Comparison of ENCODE assay signal across 26 cellular contexts in the genomic region with DNA sequence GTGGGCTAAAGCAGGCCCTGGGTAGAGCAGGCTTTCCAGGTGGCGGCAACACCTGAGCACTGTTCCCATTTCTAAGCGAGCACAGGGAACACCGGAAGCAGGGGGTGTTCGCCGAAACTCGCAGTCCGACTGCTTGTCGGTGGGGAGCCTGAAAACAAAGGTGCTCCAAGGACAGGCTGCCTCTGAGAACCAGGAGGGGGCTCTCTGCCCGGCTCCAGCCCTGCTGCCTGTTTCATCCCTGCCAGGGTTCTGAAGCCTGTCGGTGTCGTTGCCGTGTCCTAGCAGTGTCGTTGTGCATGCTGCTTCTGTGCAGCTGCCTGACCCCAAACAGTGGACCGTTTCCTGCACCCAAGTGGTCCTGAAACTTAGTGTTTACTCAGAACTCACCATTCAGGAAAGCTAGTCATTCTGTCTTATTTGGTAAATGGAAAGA. TPM values are rescaled to one million over a fixed set of nuclear protein-coding genes. Genes with fewer than 3 reads are reported as not detected.
DNase-seq lines count a peak whose midpoint lies in the region; ATAC-seq and TF ChIP-seq lines count a peak whose summit lies in the region.
"Had no signal": no experiment of that assay in that cellular context is flagged by ENCODE, and none has a peak within 500 bp of the region (broad histone marks: within the 10 kb centered on the region; RNA-seq: fewer than 3 reads in every experiment).

No MANE protein-coding gene starts in this region.

- ATAC-seq in stimulated activated effector memory CD8-positive, alpha-beta T cell treated with anti-CD3 and anti-CD28 coated beads, Interleukin-12 subunit alpha, Interleukin-12 subunit beta, amount 100 ng/mL, for 72 hours, result no peak
- ATAC-seq in natural killer cell treated with Interleukin-12 subunit alpha and Interleukin-12 subunit beta and Interleukin-15 and Interleukin-18, amount 100 ng/mL, for 72 hours, result no peak
- ATAC-seq: gastrocnemius medialis, natural killer cell, Right ventricle myocardium inferior had no signal

- CTCF ChIA-PET in activated CD4-positive, alpha-beta memory T cell treated with anti-CD3 and anti-CD28 coated beads for 36 hours (lab: Charles Lee), result no interaction called here
- CTCF ChIA-PET in activated CD4-positive, alpha-beta memory T cell treated with anti-CD3 and anti-CD28 coated beads, Interleukin-2, amount 10 ng/mL, durations not matched to agents 7 days and 5 days (lab: Charles Lee), result no interaction called here

- H3K27me3 ChIP-seq in HUES6 (ENCODE audit: control insufficient read depth, insufficient read depth, low read length), result no peaks in the 10 kb centered on the region
- H3K27me3 ChIP-seq in transverse colon, result no peaks in the 10 kb centered on the region
- H3K27me3 ChIP-seq: gastrocnemius medialis, hepatocyte, right atrium auricular region, spleen had no signal

- no peak for TF ChIP-seq POLR2A in transverse colon (IDR thresholded peaks at IDR 0.05)

- H3K9me3 ChIP-seq in HUES6 (ENCODE audit: control insufficient read depth, insufficient read depth, low read depth, low read length) (no peaks in the 10 kb centered on the region), transverse colon (no peaks in the 10 kb centered on the region)
- H3K9me3 ChIP-seq: gastrocnemius medialis, right atrium auricular region, spleen had no signal

- H3K36me3 ChIP-seq in HUES6 (ENCODE audit: control insufficient read depth, insufficient read depth, low read length), result peaks cover 87% of the 10 kb centered on the region
- H3K36me3 ChIP-seq in transverse colon, result peaks cover 0 to 79% (median 37%) of the 10 kb centered on the region in 4 donors

- H3K4me3 Mint-ChIP-seq in activated CD4-positive, alpha-beta memory T cell treated with anti-CD3 and anti-CD28 coated beads for 36 hours, result no peak overlapping the region
- H3K4me3 Mint-ChIP-seq in activated CD4-positive, alpha-beta memory T cell treated with anti-CD3 and anti-CD28 coated beads, Interleukin-2, amount 10 ng/mL, durations not matched to agents 7 days and 5 days, result no peak overlapping the region
- no peak overlapping the region for H3K4me3 Mint-ChIP-seq in stimulated activated effector memory CD8-positive, alpha-beta T cell treated with anti-CD3 and anti-CD28 coated beads, Interleukin-12 subunit alpha, Interleukin-12 subunit beta, amount 100 ng/mL, for 72 hours
- H3K4me3 Mint-ChIP-seq in nephron progenitor cell, result no peak overlapping the region
- no peak overlapping the region for H3K4me3 Mint-ChIP-seq in natural killer cell treated with Interleukin-12 subunit alpha and Interleukin-12 subunit beta and Interleukin-15 and Interleukin-18, amount 100 ng/mL, for 72 hours
- H3K4me3 Mint-ChIP-seq: dendritic cell treated with granulocyte-macrophage colony-stimulating factor and Interleukin-4, amounts not matched to agents 40 ng/mL and 50 ng/mL, for 4 days; natural killer cell had no signal

- POLR2A ChIA-PET in activated CD4-positive, alpha-beta memory T cell treated with anti-CD3 and anti-CD28 coated beads for 36 hours (lab: Charles Lee), result no interaction called here
- POLR2A ChIA-PET in activated CD4-positive, alpha-beta memory T cell treated with anti-CD3 and anti-CD28 coated beads, Interleukin-2, amount 10 ng/mL, durations not matched to agents 7 days and 5 days (lab: Charles Lee), result no interaction called here

- H3K36me3 Mint-ChIP-seq in activated CD4-positive, alpha-beta memory T cell treated with anti-CD3 and anti-CD28 coated beads for 36 hours, result peaks cover 60% of the 10 kb centered on the region
- H3K36me3 Mint-ChIP-seq in activated CD4-positive, alpha-beta memory T cell treated with anti-CD3 and anti-CD28 coated beads, Interleukin-2, amount 10 ng/mL, durations not matched to agents 7 days and 5 days (ENCODE audit: low read depth), result peaks cover 69% of the 10 kb centered on the region
- H3K36me3 Mint-ChIP-seq in stimulated activated effector memory CD8-positive, alpha-beta T cell treated with anti-CD3 and anti-CD28 coated beads, Interleukin-12 subunit alpha, Interleukin-12 subunit beta, amount 100 ng/mL, for 72 hours, result peaks cover 100% of the 10 kb centered on the region
- peaks cover 72% of the 10 kb centered on the region for H3K36me3 Mint-ChIP-seq in nephron progenitor cell (ENCODE audit: low read depth)
- H3K36me3 Mint-ChIP-seq in natural killer cell treated with Interleukin-12 subunit alpha and Interleukin-12 subunit beta and Interleukin-15 and Interleukin-18, amount 100 ng/mL, for 72 hours, result peaks cover 26% of the 10 kb centered on the region

- peak overlapping the region; percentile 35 for H3K27ac Mint-ChIP-seq in activated CD4-positive, alpha-beta memory T cell treated with anti-CD3 and anti-CD28 coated beads for 36 hours
- H3K27ac Mint-ChIP-seq in activated CD4-positive, alpha-beta memory T cell treated with anti-CD3 and anti-CD28 coated beads, Interleukin-2, amount 10 ng/mL, durations not matched to agents 7 days and 5 days, result no peak overlapping the region
- H3K27ac Mint-ChIP-seq in stimulated activated effector memory CD8-positive, alpha-beta T cell treated with anti-CD3 and anti-CD28 coated beads, Interleukin-12 subunit alpha, Interleukin-12 subunit beta, amount 100 ng/mL, for 72 hours, result peak overlapping the region; percentile 77
- H3K27ac Mint-ChIP-seq in nephron progenitor cell, result no peak overlapping the region
- H3K27ac Mint-ChIP-seq in natural killer cell treated with Interleukin-12 subunit alpha and Interleukin-12 subunit beta and Interleukin-15 and Interleukin-18, amount 100 ng/mL, for 72 hours, result no peak overlapping the region
- H3K27ac Mint-ChIP-seq: dendritic cell treated with granulocyte-macrophage colony-stimulating factor and Interleukin-4, amounts not matched to agents 40 ng/mL and 50 ng/mL, for 4 days; natural killer cell had no signal

- no peak overlapping the region for H3K4me3 ChIP-seq in HUES6 (ENCODE audit: low read depth, low read length)
- no peak overlapping the region for H3K4me3 ChIP-seq in transverse colon
- H3K4me3 ChIP-seq: gastrocnemius medialis, hepatocyte, PC-9, right atrium auricular region, spleen had no signal

- TF ChIP-seq CTCF in transverse colon (IDR thresholded peaks at IDR 0.05), result no peak
- TF ChIP-seq CTCF in nephron progenitor cell (IDR thresholded peaks at IDR 0.05), result no peak

- in situ Hi-C loops in transverse colon (cut with MboI; ENCODE audit: low pct_ligation_motif_present in 1 of 4, low pct_unique_long_range_greater_than_20kb in 1 of 4, low sequenced_read_pairs in 3 of 4), result loop anchor here in 1 of 4 donors (25.0 kb wide), 1 partner anchor 109 kb away; the partner anchor contains the start of gene CCDC85C

- H3K9ac ChIP-seq in HUES6 (ENCODE audit: low read length), result peak overlapping the region; percentile 16
- H3K9ac ChIP-seq: parathyroid adenoma had no signal

- no peaks in the 10 kb centered on the region for H3K9me3 Mint-ChIP-seq in activated CD4-positive, alpha-beta memory T cell treated with anti-CD3 and anti-CD28 coated beads for 36 hours
- H3K9me3 Mint-ChIP-seq in activated CD4-positive, alpha-beta memory T cell treated with anti-CD3 and anti-CD28 coated beads, Interleukin-2, amount 10 ng/mL, durations not matched to agents 7 days and 5 days, result no peaks in the 10 kb centered on the region
- H3K9me3 Mint-ChIP-seq in stimulated activated effector memory CD8-positive, alpha-beta T cell treated with anti-CD3 and anti-CD28 coated beads, Interleukin-12 subunit alpha, Interleukin-12 subunit beta, amount 100 ng/mL, for 72 hours, result no peaks in the 10 kb centered on the region
- H3K9me3 Mint-ChIP-seq in nephron progenitor cell, result no peaks in the 10 kb centered on the region
- no peaks in the 10 kb centered on the region for H3K9me3 Mint-ChIP-seq in natural killer cell treated with Interleukin-12 subunit alpha and Interleukin-12 subunit beta and Interleukin-15 and Interleukin-18, amount 100 ng/mL, for 72 hours
- H3K9me3 Mint-ChIP-seq: dendritic cell treated with granulocyte-macrophage colony-stimulating factor and Interleukin-4, amounts not matched to agents 40 ng/mL and 50 ng/mL, for 4 days; natural killer cell had no signal

- H3K27ac ChIP-seq in HUES6 (ENCODE audit: low read depth, low read length) (0 out of 2 replicates have a peak overlapping the region, but pooled peaks have one; percentile 43), transverse colon (no peak overlapping the region)
- H3K27ac ChIP-seq: gastrocnemius medialis, hepatocyte, parathyroid adenoma, PC-9, right atrium auricular region, spleen, VCaP had no signal

- no peaks in the 10 kb centered on the region for H3K27me3 Mint-ChIP-seq in activated CD4-positive, alpha-beta memory T cell treated with anti-CD3 and anti-CD28 coated beads for 36 hours
- no peaks in the 10 kb centered on the region for H3K27me3 Mint-ChIP-seq in activated CD4-positive, alpha-beta memory T cell treated with anti-CD3 and anti-CD28 coated beads, Interleukin-2, amount 10 ng/mL, durations not matched to agents 7 days and 5 days
- peaks cover 5% of the 10 kb centered on the region for H3K27me3 Mint-ChIP-seq in nephron progenitor cell (ENCODE audit: low read depth, poor library complexity)
- H3K27me3 Mint-ChIP-seq in natural killer cell treated with Interleukin-12 subunit alpha and Interleukin-12 subunit beta and Interleukin-15 and Interleukin-18, amount 100 ng/mL, for 72 hours, result no peaks in the 10 kb centered on the region
- H3K27me3 Mint-ChIP-seq: dendritic cell treated with granulocyte-macrophage colony-stimulating factor and Interleukin-4, amounts not matched to agents 40 ng/mL and 50 ng/mL, for 4 days had no signal

- DNase-seq in activated CD4-positive, alpha-beta memory T cell treated with anti-CD3 and anti-CD28 coated beads for 36 hours, result no peak
- DNase-seq in activated CD4-positive, alpha-beta memory T cell treated with anti-CD3 and anti-CD28 coated beads, Interleukin-2, amount 10 ng/mL, durations not matched to agents 7 days and 5 days, result no peak
- DNase-seq in iPS DF 19.7 (ENCODE audit: low read depth, low spot score), result peak; percentile 56
- DNase-seq in stimulated activated effector memory CD8-positive, alpha-beta T cell treated with anti-CD3 and anti-CD28 coated beads, Interleukin-12 subunit alpha, Interleukin-12 subunit beta, amount 100 ng/mL, for 72 hours (ENCODE audit: low spot score in 2 of 2), result no peak
- no peak for DNase-seq in transverse colon
- DNase-seq in nephron progenitor cell, result no peak
- DNase-seq in natural killer cell treated with Interleukin-12 subunit alpha and Interleukin-12 subunit beta and Interleukin-15 and Interleukin-18, amount 100 ng/mL, for 72 hours (ENCODE audit: low spot score), result no peak
- DNase-seq: 8988T; activated CD4-positive, alpha-beta T cell treated with anti-CD3 and anti-CD28 coated beads, Interleukin-2, amount 50 U/mL, for 1 hour; activated effector memory CD4-positive, alpha-beta T cell treated with anti-CD3 and anti-CD28 coated beads, Interleukin-2, amount 50 U/mL, for 16 hours; central memory CD4-positive, alpha-beta T cell; gastrocnemius medialis; natural killer cell; NCI-H1105 treated with DMSO at 0.1 percent for 48 hours; NCI-H2029; NCI-H526; PC-9; spleen; substantia nigra had no signal

- H3K4me1 Mint-ChIP-seq in activated CD4-positive, alpha-beta memory T cell treated with anti-CD3 and anti-CD28 coated beads for 36 hours (ENCODE audit: low read depth), result peaks cover 8% of the 10 kb centered on the region
- peaks cover 3% of the 10 kb centered on the region for H3K4me1 Mint-ChIP-seq in activated CD4-positive, alpha-beta memory T cell treated with anti-CD3 and anti-CD28 coated beads, Interleukin-2, amount 10 ng/mL, durations not matched to agents 7 days and 5 days
- peaks cover 12% of the 10 kb centered on the region for H3K4me1 Mint-ChIP-seq in stimulated activated effector memory CD8-positive, alpha-beta T cell treated with anti-CD3 and anti-CD28 coated beads, Interleukin-12 subunit alpha, Interleukin-12 subunit beta, amount 100 ng/mL, for 72 hours
- no peaks in the 10 kb centered on the region for H3K4me1 Mint-ChIP-seq in nephron progenitor cell
- no peaks in the 10 kb centered on the region for H3K4me1 Mint-ChIP-seq in natural killer cell treated with Interleukin-12 subunit alpha and Interleukin-12 subunit beta and Interleukin-15 and Interleukin-18, amount 100 ng/mL, for 72 hours (ENCODE audit: low read depth in 2 of 2)

- H3K4me1 ChIP-seq in HUES6 (ENCODE audit: control insufficient read depth, insufficient read depth, low read length), result peaks cover 21% of the 10 kb centered on the region
- no peaks in the 10 kb centered on the region for H3K4me1 ChIP-seq in transverse colon
- H3K4me1 ChIP-seq: gastrocnemius medialis, parathyroid adenoma had no signal

- no peak for TF ChIP-seq EP300 in transverse colon (IDR thresholded peaks at IDR 0.05; ENCODE audit: low read depth)

- WGBS in transverse colon (ENCODE audit: low coverage in 1 of 2), 2 donors, result 77 to 82% methylated on average over 5 to 14 of the region's 14 CpGs

- intact Hi-C loops in activated CD4-positive, alpha-beta memory T cell treated with anti-CD3 and anti-CD28 coated beads for 36 hours (cut with micrococcal nuclease), result no loop called here
- intact Hi-C loops in transverse colon (cut with DNase I; ENCODE audit: low total_unique reads), result no loop called here

RNA-seq across cellular contexts. Expression of gene CCNK, which starts 21.8 kb away (rescaled TPM):
- total RNA-seq in activated CD4-positive, alpha-beta memory T cell treated with anti-CD3 and anti-CD28 coated beads for 36 hours, result 10 to 100 TPM; 86.6 to 90.4 TPM
- 10 to 100 TPM; 79.2 to 83.7 TPM for total RNA-seq in activated CD4-positive, alpha-beta memory T cell treated with anti-CD3 and anti-CD28 coated beads, Interleukin-2, amount 10 ng/mL, durations not matched to agents 7 days and 5 days
- total RNA-seq in transverse colon, result 10 to 100 TPM; 14.5 to 42.6 (median 31.3) TPM
- total RNA-seq in natural killer cell treated with Interleukin-12 subunit alpha and Interleukin-12 subunit beta and Interleukin-15 and Interleukin-18, amount 100 ng/mL, for 72 hours, result 100 to 1,000 TPM in 1 of 2 donors, 10 to 100 TPM in 1; 78.6 to 105 TPM

RNA-seq across cellular contexts. Expression of gene SETD3, which starts 22.3 kb away (rescaled TPM):
- total RNA-seq in activated CD4-positive, alpha-beta memory T cell treated with anti-CD3 and anti-CD28 coated beads for 36 hours, result 10 to 100 TPM; 54.3 to 56.8 TPM
- total RNA-seq in activated CD4-positive, alpha-beta memory T cell treated with anti-CD3 and anti-CD28 coated beads, Interleukin-2, amount 10 ng/mL, durations not matched to agents 7 days and 5 days, result 10 to 100 TPM; 63.8 to 66.3 TPM
- 100 to 1,000 TPM in 1 of 4 donors, 10 to 100 TPM in 3; 50.1 to 224 (median 68.8) TPM for total RNA-seq in transverse colon
- total RNA-seq in natural killer cell treated with Interleukin-12 subunit alpha and Interleukin-12 subunit beta and Interleukin-15 and Interleukin-18, amount 100 ng/mL, for 72 hours, result 10 to 100 TPM; 80.6 to 96.7 TPM

Comparison
In these comparisons a context has a peak if more than half of its experiments do, and no peak if none do; other contexts are left out.
1. H3K27ac Mint-ChIP-seq: peak in activated CD4-positive, alpha-beta memory T cell treated with anti-CD3 and anti-CD28 coated beads for 36 hours (single experiment) and stimulated activated effector memory CD8-positive, alpha-beta T cell treated with anti-CD3 and anti-CD28 coated beads, Interleukin-12 subunit alpha, Interleukin-12 subunit beta, amount 100 ng/mL, for 72 hours (single experiment); none in activated CD4-positive, alpha-beta memory T cell treated with anti-CD3 and anti-CD28 coated beads, Interleukin-2, amount 10 ng/mL, durations not matched to agents 7 days and 5 days (single experiment), nephron progenitor cell (single experiment) and natural killer cell treated with Interleukin-12 subunit alpha and Interleukin-12 subunit beta and Interleukin-15 and Interleukin-18, amount 100 ng/mL, for 72 hours (0 of 2).